In the genomic region with DNA sequence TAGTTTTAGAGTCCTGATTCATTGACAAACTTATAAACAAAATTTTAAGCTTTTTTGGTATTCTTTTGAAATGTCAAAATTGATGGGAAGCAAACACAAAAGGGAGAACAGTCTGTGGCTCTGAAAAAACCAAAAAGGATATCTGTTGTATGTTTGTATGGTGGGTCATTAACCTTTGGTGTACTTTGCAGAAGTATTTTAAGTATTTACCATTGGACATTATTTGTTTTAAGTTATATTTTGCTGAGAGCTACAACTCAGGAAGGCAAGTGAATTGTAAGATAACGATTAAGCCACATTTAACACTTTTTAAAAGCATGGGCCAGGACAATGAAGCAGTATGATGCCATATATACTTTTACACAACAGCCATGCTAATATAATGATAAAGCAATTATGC, we compare ENCODE assay signal across 16 cellular contexts. TPM values are rescaled to one million over a fixed set of nuclear protein-coding genes. Genes with fewer than 3 reads are reported as not detected.
A peak's percentile ranks its signal among the peaks of the same experiment; 100 is the strongest.
DNase-seq lines count a peak whose midpoint lies in the region; ATAC-seq and TF ChIP-seq lines count a peak whose summit lies in the region.
"Had no signal": no experiment of that assay in that cellular context is flagged by ENCODE, and none has a peak within 500 bp of the region (broad histone marks: within the 10 kb centered on the region; RNA-seq: fewer than 3 reads in every experiment).

No MANE protein-coding gene starts in this region.

- no peaks in the 10 kb centered on the region for H3K9me3 ChIP-seq in CD4-positive, alpha-beta T cell (ENCODE audit: control insufficient read depth, low read length)
- H3K9me3 ChIP-seq in KOPT-K1 (ENCODE audit: insufficient read depth, low read length, poor library complexity, severe bottlenecking) (peaks cover 35% of the 10 kb centered on the region), thyroid gland (no peaks in the 10 kb centered on the region)
- H3K9me3 ChIP-seq: BE2C had no signal

- H3K36me3 ChIP-seq in KOPT-K1 (ENCODE audit: insufficient read depth, low read length) (peaks cover 46% of the 10 kb centered on the region), thyroid gland (no peaks in the 10 kb centered on the region)

- peaks cover 51 to 52% of the 10 kb centered on the region in 2 donors for H3K4me1 ChIP-seq in thyroid gland
- H3K4me1 ChIP-seq: BE2C had no signal

- H3K27me3 Mint-ChIP-seq in CD4-positive, alpha-beta T cell = no peaks in the 10 kb centered on the region
- no peaks in the 10 kb centered on the region for H3K27me3 Mint-ChIP-seq in chondrocyte (ENCODE audit: low read depth)

- peak overlapping the region; percentile 47 for H3K27ac Mint-ChIP-seq in CD4-positive, alpha-beta T cell
- H3K27ac Mint-ChIP-seq in chondrocyte (ENCODE audit: unreplicated experiment) = peak overlapping the region; percentile 57
- H3K27ac Mint-ChIP-seq: GM23338 had no signal

- intact Hi-C loops in CD4-positive, alpha-beta T cell (cut with DNase I, micrococcal nuclease) = no loop called here
- intact Hi-C loops in thyroid gland (cut with DNase I) = no loop called here

- H3K36me3 Mint-ChIP-seq in CD4-positive, alpha-beta T cell (ENCODE audit: low read depth) = peaks cover 38% of the 10 kb centered on the region
- peaks cover 24% of the 10 kb centered on the region for H3K36me3 Mint-ChIP-seq in chondrocyte (ENCODE audit: low read depth)

- CTCF ChIA-PET in CD4-positive, alpha-beta T cell (lab: Charles Lee) = interaction anchor here (1.5 to 1.6 kb wide), 3 partner anchors 11 to 371 kb away, joined by 3 to 6 read pairs (median 5); no protein-coding TSS in a partner anchor

- no peak overlapping the region for H3K27ac ChIP-seq in CD4-positive, alpha-beta T cell (ENCODE audit: low read depth, low read length)
- H3K27ac ChIP-seq in KOPT-K1 (ENCODE audit: low read depth, low read length, poor library complexity, severe bottlenecking) (peak overlapping the region; percentile 91), thyroid gland (peak overlapping the region; percentile 11 to 49 (median 16))
- H3K27ac ChIP-seq: KMS-11 had no signal

- H3K27me3 ChIP-seq in CD4-positive, alpha-beta T cell (ENCODE audit: control insufficient read depth, insufficient read depth, low read length) = no peaks in the 10 kb centered on the region
- H3K27me3 ChIP-seq in thyroid gland = no peaks in the 10 kb centered on the region
- H3K27me3 ChIP-seq: BE2C had no signal

- no peak overlapping the region for H3K4me3 Mint-ChIP-seq in CD4-positive, alpha-beta T cell
- H3K4me3 Mint-ChIP-seq in chondrocyte (ENCODE audit: unreplicated experiment) = no peak overlapping the region
- H3K4me3 Mint-ChIP-seq: GM23338 had no signal

- H3K4me3 ChIP-seq in thyroid gland (replicated peaks in 1 of 3) = no peak overlapping the region
- H3K4me3 ChIP-seq: GM23338 had no signal

- POLR2A ChIA-PET in CD4-positive, alpha-beta T cell (lab: Charles Lee) = interaction anchor here (0.8 to 1.3 kb wide), 3 partner anchors 95 to 135 kb away, joined by 3 to 5 read pairs (median 4); a partner anchor contains a TSS

- no peak for TF ChIP-seq CTCF in CD4-positive, alpha-beta T cell (IDR thresholded peaks at IDR 0.05)
- no peak for TF ChIP-seq CTCF in chondrocyte (IDR thresholded peaks at IDR 0.05)
- no peak for TF ChIP-seq CTCF in thyroid gland (IDR thresholded peaks at IDR 0.05)

- DNase-seq in CD4-positive, alpha-beta T cell = no peak
- DNase-seq in chondrocyte (ENCODE audit: low spot score) (no peak), thyroid gland (no peak), NCI-H524 (lab: John Stamatoyannopoulos, UW) (no peak), NCI-H82 treated with DMSO at 0.1 percent for 48 hours (lab: John Stamatoyannopoulos, UW; ENCODE audit: unreplicated experiment) (no peak)
- DNase-seq: BE2C, DND-41, MM.1S, NCI-H1092 treated with DMSO at 0.1 percent for 48 hours, NCI-H2227 treated with DMSO at 0.1 percent for 48 hours, NCI-H524 treated with DMSO at 0.1 percent for 48 hours had no signal

- TF ChIP-seq POLR2A in thyroid gland (IDR thresholded peaks at IDR 0.05) = no peak

- H3K4me1 Mint-ChIP-seq in CD4-positive, alpha-beta T cell (ENCODE audit: low read depth) = peaks cover 30% of the 10 kb centered on the region
- H3K4me1 Mint-ChIP-seq in chondrocyte (ENCODE audit: low read depth) = peaks cover 46% of the 10 kb centered on the region
- H3K4me1 Mint-ChIP-seq: GM23338 had no signal

- WGBS in thyroid gland, 2 donors = 37 to 48% methylated on average over 1 of the region's 1 CpG

- no peak for ATAC-seq in CD4-positive, alpha-beta T cell (ENCODE audit: poor library complexity)
- ATAC-seq in HG02973 (IDR thresholded peaks at IDR 0.05; ENCODE audit: unreplicated experiment) = no peak
- ATAC-seq: GM23338, HCT116 had no signal

- no peaks in the 10 kb centered on the region for H3K9me3 Mint-ChIP-seq in CD4-positive, alpha-beta T cell
- H3K9me3 Mint-ChIP-seq in chondrocyte (ENCODE audit: low read depth) = peaks cover 13% of the 10 kb centered on the region

RNA-seq across cellular contexts. Expression of a gene that starts 15.2 kb away (rescaled TPM):
- 10 to 100 TPM; 15.5 to 19.4 TPM for total RNA-seq in CD4-positive, alpha-beta T cell
- total RNA-seq in chondrocyte (3.9 to 5.4 TPM (median 4.1 TPM) in 3 replicates), thyroid gland (10 to 100 TPM; 16.8 to 42.5 (median 23.4) TPM)
